Comparison of ENCODE assay signal across 8 cellular contexts in the genomic region with DNA sequence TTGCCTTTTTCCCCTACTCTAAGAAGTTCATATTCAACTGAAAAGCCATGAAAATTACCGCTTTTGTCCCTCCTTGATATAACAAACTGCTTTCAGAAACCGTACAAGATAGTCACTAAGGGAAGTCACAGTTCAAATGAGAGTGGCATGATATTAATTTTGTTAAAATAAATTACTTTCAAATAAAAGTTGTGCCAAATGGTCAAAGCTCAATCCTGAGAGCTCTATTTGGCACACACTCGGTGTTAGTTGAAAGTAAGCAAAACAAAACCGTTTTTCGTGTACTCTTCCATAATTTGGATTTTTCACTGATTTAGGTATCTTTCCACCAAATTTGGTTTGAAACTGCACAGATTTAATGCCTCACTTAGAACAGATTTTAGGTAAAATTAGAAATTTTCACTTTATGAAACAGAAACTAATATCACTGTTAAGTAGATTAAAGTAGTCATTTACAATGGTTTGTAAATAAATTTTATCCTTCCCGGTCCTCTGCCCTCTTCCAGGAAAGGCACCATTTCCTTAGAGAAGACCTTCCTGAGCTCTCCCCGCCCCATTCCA. TPM values are rescaled to one million over a fixed set of nuclear protein-coding genes. Genes with fewer than 3 reads are reported as not detected.
DNase-seq lines count a peak whose midpoint lies in the region; ATAC-seq and TF ChIP-seq lines count a peak whose summit lies in the region.

No MANE protein-coding gene starts in this region.

- H3K36me3 ChIP-seq in right lobe of liver (no peaks in the 10 kb centered on the region), tibial nerve (no peaks in the 10 kb centered on the region)

- peak overlapping the region; percentile 98 to 99 (median 98) for H3K27ac ChIP-seq in right lobe of liver
- H3K27ac ChIP-seq in tibial nerve = peak overlapping the region; percentile 93 to 98 (median 95)

- peaks cover 0 to 29% (median 6%) of the 10 kb centered on the region in 4 donors for H3K4me1 ChIP-seq in right lobe of liver
- peaks cover 0 to 28% (median 10%) of the 10 kb centered on the region in 4 donors for H3K4me1 ChIP-seq in tibial nerve

- no peaks in the 10 kb centered on the region for H3K36me3 Mint-ChIP-seq in activated T-cell treated with anti-CD3 and anti-CD28 coated beads, Interleukin-2, amount 50 U/mL, for 4 hours (ENCODE audit: insufficient read depth)

- TF ChIP-seq EP300 in tibial nerve (IDR thresholded peaks at IDR 0.05) = no peak

- no peaks in the 10 kb centered on the region for H3K27me3 Mint-ChIP-seq in activated T-cell treated with anti-CD3 and anti-CD28 coated beads, Interleukin-2, amount 50 U/mL, for 4 hours (ENCODE audit: low read depth)

- H3K27me3 ChIP-seq in right lobe of liver = no peaks in the 10 kb centered on the region
- no peaks in the 10 kb centered on the region for H3K27me3 ChIP-seq in tibial nerve

- DNase-seq in activated T-cell treated with anti-CD3 and anti-CD28 coated beads, Interleukin-2, amount 50 U/mL, for 4 hours = no peak
- DNase-seq in activated T-cell treated with anti-CD3 and anti-CD28 coated beads, Interleukin-2, amount 50 U/mL, for 1 hour = no peak
- no peak for DNase-seq in astrocyte of the cerebellum (ENCODE audit: low read depth)
- DNase-seq in right lobe of liver = no peak
- DNase-seq in tibial nerve (ENCODE audit: low spot score in 2 of 2) = no peak
- DNase-seq in cerebellum (ENCODE audit: low spot score) = no peak
- no peak for DNase-seq in T-helper 9 cell
- DNase-seq in KG1 (lab: John Stamatoyannopoulos, UW) = no peak

- in situ Hi-C loops in astrocyte of the cerebellum (cut with HindIII; ENCODE audit: low sequenced_read_pairs) = no loop called here

- no peak for ATAC-seq in activated T-cell treated with anti-CD3 and anti-CD28 coated beads, Interleukin-2, amount 50 U/mL, for 4 hours
- peak in 1 of 4 donors; percentile 1 for ATAC-seq in right lobe of liver

- no peaks in the 10 kb centered on the region for H3K9me3 ChIP-seq in right lobe of liver
- H3K9me3 ChIP-seq in tibial nerve = no peaks in the 10 kb centered on the region

- no peaks in the 10 kb centered on the region for H3K9me3 Mint-ChIP-seq in activated T-cell treated with anti-CD3 and anti-CD28 coated beads, Interleukin-2, amount 50 U/mL, for 4 hours

- peak overlapping the region; percentile 97 for H3K4me3 Mint-ChIP-seq in activated T-cell treated with anti-CD3 and anti-CD28 coated beads, Interleukin-2, amount 50 U/mL, for 4 hours

- TF ChIP-seq CTCF in astrocyte of the cerebellum (IDR thresholded peaks at IDR 0.05; ENCODE audit: low read depth, low read length, missing control alignments) = no peak
- no peak for TF ChIP-seq CTCF in right lobe of liver (IDR thresholded peaks at IDR 0.05)
- TF ChIP-seq CTCF in tibial nerve (IDR thresholded peaks at IDR 0.05) = no peak

- peaks cover 26% of the 10 kb centered on the region for H3K4me1 Mint-ChIP-seq in activated T-cell treated with anti-CD3 and anti-CD28 coated beads, Interleukin-2, amount 50 U/mL, for 4 hours (ENCODE audit: low read depth)

- intact Hi-C loops in right lobe of liver (cut with DNase I) = no loop called here

- H3K4me3 ChIP-seq in astrocyte of the cerebellum (ENCODE audit: low read depth, low read length) (peak overlapping the region; percentile 71), right lobe of liver (peak overlapping the region; percentile 75 to 88 (median 84)), tibial nerve (peak overlapping the region; percentile 45 to 73 (median 65))

- TF ChIP-seq POLR2A in right lobe of liver (IDR thresholded peaks at IDR 0.05) = no peak
- no peak for TF ChIP-seq POLR2A in tibial nerve (IDR thresholded peaks at IDR 0.05)

- WGBS in right lobe of liver (ENCODE audit: insufficient coverage, low coverage, low lambda C conversion rate, missing lambda C conversion rate) = 2% methylated on average over 7 of the region's 7 CpGs
- WGBS in tibial nerve, 2 donors = 13 to 14% methylated on average over 7 of the region's 7 CpGs

RNA-seq across cellular contexts. Expression of a gene that starts 0.7 kb away (rescaled TPM):
- total RNA-seq in activated T-cell treated with anti-CD3 and anti-CD28 coated beads, Interleukin-2, amount 50 U/mL, for 4 hours = 1 to 10 TPM; 8.2 to 9.0 (median 8.6) TPM
- 10 to 100 TPM; 37.8 to 46.4 (median 40.1) TPM for total RNA-seq in right lobe of liver
- total RNA-seq in tibial nerve = 10 to 100 TPM; 24.1 to 41.3 (median 28.0) TPM
- total RNA-seq in cerebellum = 58.6 TPM
